Comparison of ENCODE assay signal across 8 cellular contexts in the genomic region with DNA sequence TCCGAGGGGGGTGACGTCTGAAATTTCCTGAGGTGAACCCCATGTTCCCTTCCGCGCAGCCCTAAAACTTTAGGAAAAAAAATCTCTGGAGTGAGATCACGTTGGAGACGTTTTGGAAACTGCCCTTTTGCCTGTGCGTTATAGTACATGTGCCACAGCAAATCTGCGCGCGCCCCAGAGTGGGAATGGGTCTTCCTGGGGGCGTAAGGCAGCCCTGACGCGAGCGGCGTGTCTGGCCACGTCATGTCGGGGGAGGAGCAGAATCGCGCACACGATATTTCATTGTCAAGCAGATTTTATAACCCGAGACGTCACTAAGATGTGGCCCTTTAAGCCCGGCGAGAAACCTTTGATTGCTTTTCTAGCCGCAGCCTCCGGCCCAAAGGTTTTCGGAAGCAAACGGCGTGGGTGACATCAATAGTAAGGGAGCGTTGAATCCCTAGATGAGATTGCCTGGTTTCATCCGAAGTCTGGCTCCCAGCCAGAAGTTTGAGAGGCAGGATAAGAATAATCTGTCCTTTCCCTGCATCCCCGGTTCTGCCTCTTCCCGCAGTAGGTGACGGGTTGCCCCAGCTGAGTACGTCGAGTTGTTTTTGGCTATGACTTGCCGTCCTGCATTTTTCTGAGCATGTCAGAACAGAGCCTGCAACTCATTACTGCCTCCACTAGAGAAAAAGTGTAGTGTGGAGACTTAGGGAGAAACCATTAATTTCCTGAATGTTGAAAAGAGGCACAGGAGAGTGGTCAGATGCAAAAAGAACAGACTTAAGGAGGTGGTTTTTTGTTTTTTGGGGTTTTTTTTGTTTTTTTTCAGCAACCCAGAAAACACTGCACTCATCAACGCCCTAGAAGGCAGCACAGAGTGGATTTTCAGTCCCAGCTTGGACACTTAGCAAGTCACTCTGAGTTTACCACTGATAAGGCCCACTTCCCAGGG. TPM values are rescaled to one million over a fixed set of nuclear protein-coding genes. Genes with fewer than 3 reads are reported as not detected.
DNase-seq lines count a peak whose midpoint lies in the region; ATAC-seq and TF ChIP-seq lines count a peak whose summit lies in the region.

No MANE protein-coding gene starts in this region.

- TF ChIP-seq CTCF in epithelial cell of proximal tubule (conservative IDR thresholded peaks at IDR 0.05; ENCODE audit: low read depth, low read length) = peak; percentile 25

- peak; percentile 96 for DNase-seq in DMS 273 (lab: John Stamatoyannopoulos, UW; ENCODE audit: unreplicated experiment)
- DNase-seq in NT2/D1 (ENCODE audit: low read depth, low spot score) = peak; percentile 88
- peak; percentile 92 for DNase-seq in activated CD8-positive, alpha-beta memory T cell treated with anti-CD3 and anti-CD28 coated beads, Interleukin-2, amount 50 U/mL, for 48 hours
- peak; percentile 74 for DNase-seq in epithelial cell of proximal tubule (ENCODE audit: low read depth)
- DNase-seq in stimulated activated CD8-positive, alpha-beta memory T cell treated with anti-CD3 and anti-CD28 coated beads, Interleukin-4, amount 100 ng/mL, for 48 hours = peak; percentile 92

- H3K36me3 ChIP-seq in HUES6 (ENCODE audit: control insufficient read depth, insufficient read depth, low read length) = no peaks in the 10 kb centered on the region
- H3K36me3 ChIP-seq in NT2/D1 (ENCODE audit: insufficient read depth, insufficient read length, low read length) = no peaks in the 10 kb centered on the region
- H3K36me3 ChIP-seq in mucosa of rectum (ENCODE audit: control insufficient read depth in 2 of 2, insufficient read depth in 2 of 2, low read length in 2 of 2) = no peaks in the 10 kb centered on the region

- H3K9me3 ChIP-seq in HUES6 (ENCODE audit: control insufficient read depth, insufficient read depth, low read depth, low read length) = no peaks in the 10 kb centered on the region
- no peaks in the 10 kb centered on the region for H3K9me3 ChIP-seq in NT2/D1 (ENCODE audit: insufficient read depth, low read length)
- H3K9me3 ChIP-seq in mucosa of rectum (ENCODE audit: control insufficient read depth in 2 of 2, low read length in 2 of 2) = no peaks in the 10 kb centered on the region

- H3K4me3 ChIP-seq in HUES6 (ENCODE audit: low read depth, low read length) (peak overlapping the region; percentile 69), NT2/D1 (ENCODE audit: insufficient read length, low read depth) (peak overlapping the region; percentile 70), epithelial cell of proximal tubule (ENCODE audit: low read depth, low read length) (peak overlapping the region; percentile 80), mucosa of rectum (ENCODE audit: low read length in 2 of 2) (peak overlapping the region; percentile 94 to 96)

- H3K4me1 ChIP-seq in HUES6 (ENCODE audit: control insufficient read depth, insufficient read depth, low read length) (peaks cover 6% of the 10 kb centered on the region; the same call in 1 of the 2 replicates), NT2/D1 (ENCODE audit: insufficient read depth, insufficient read length) (peaks cover 19% of the 10 kb centered on the region), mucosa of rectum (ENCODE audit: control insufficient read depth in 2 of 2, insufficient read depth in 2 of 2, low read length in 2 of 2) (peaks cover 30 to 35% of the 10 kb centered on the region in 2 donors)

- ATAC-seq in GM21423 (IDR thresholded peaks at IDR 0.05; ENCODE audit: unreplicated experiment) = peak; percentile 61

- H3K9ac ChIP-seq in HUES6 (ENCODE audit: low read length) (peak overlapping the region; percentile 93), NT2/D1 (ENCODE audit: insufficient read length, low read depth) (peak overlapping the region; percentile 89), mucosa of rectum (ENCODE audit: low read depth in 1 of 2, low read length in 2 of 2) (peak overlapping the region; percentile 96 to 99)

- H3K27ac ChIP-seq in HUES6 (ENCODE audit: low read depth, low read length) (peak overlapping the region; percentile 96), mucosa of rectum (ENCODE audit: low read depth in 2 of 2, low read length in 2 of 2) (peak overlapping the region; percentile 99)

- H3K27me3 ChIP-seq in HUES6 (ENCODE audit: control insufficient read depth, insufficient read depth, low read length) (no peaks in the 10 kb centered on the region), NT2/D1 (ENCODE audit: insufficient read depth, insufficient read length) (no peaks in the 10 kb centered on the region), mucosa of rectum (ENCODE audit: control insufficient read depth in 2 of 2, insufficient read depth in 2 of 2, low read length in 2 of 2) (no peaks in the 10 kb centered on the region)

RNA-seq across cellular contexts. Expression of gene PMVK, which starts 0.8 kb away (rescaled TPM):
- 11.8 and 13.2 TPM in 2 replicates for total RNA-seq in epithelial cell of proximal tubule

RNA-seq across cellular contexts. Expression of gene PBXIP1, which starts 18.6 kb away (rescaled TPM):
- total RNA-seq in epithelial cell of proximal tubule = 23.4 and 49.6 TPM in 2 replicates

RNA-seq across cellular contexts. Expression of gene PYGO2, which starts 24.3 kb away (rescaled TPM):
- 16.0 and 23.7 TPM in 2 replicates for total RNA-seq in epithelial cell of proximal tubule

RNA-seq across cellular contexts. Expression of gene SHC1, which starts 33.2 kb away (rescaled TPM):
- 131 and 155 TPM in 2 replicates for total RNA-seq in epithelial cell of proximal tubule

RNA-seq across cellular contexts. Expression of gene CKS1B, which starts 37.2 kb away (rescaled TPM):
- total RNA-seq in epithelial cell of proximal tubule = 289 and 358 TPM in 2 replicates

Comparison
In these comparisons a context has a peak if more than half of its experiments do, and no peak if none do; other contexts are left out.
1. Peak in every context shown above with its lines: DNase-seq, ATAC-seq, H3K4me3 ChIP-seq and H3K27ac ChIP-seq.